In the genomic region with DNA sequence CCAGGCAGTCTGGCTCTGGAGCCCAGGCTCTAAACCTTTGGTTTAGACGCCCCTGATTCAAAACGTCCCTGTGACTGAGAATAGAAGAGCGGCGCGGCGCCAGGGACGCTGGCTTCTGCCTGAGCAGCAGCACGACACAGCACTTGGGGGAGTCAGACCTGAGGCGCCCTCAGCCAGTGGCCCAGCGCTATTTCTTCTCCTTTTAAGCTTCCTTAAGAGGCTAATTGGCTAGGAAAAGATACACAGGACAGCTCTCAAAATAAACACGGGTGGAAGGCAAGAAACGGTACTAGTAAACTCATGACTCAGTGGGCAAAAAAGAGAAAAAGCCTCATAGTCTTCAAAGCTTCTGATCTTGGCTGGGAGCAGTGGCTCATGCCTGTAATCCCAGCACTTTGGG, we compare ENCODE assay signal across 25 cellular contexts. TPM values are rescaled to one million over a fixed set of nuclear protein-coding genes. Genes with fewer than 3 reads are reported as not detected.
A peak's percentile ranks its signal among the peaks of the same experiment; 100 is the strongest.
DNase-seq lines count a peak whose midpoint lies in the region; ATAC-seq and TF ChIP-seq lines count a peak whose summit lies in the region.
"Had no signal": no experiment of that assay in that cellular context is flagged by ENCODE, and none has a peak within 500 bp of the region (broad histone marks: within the 10 kb centered on the region; RNA-seq: fewer than 3 reads in every experiment).

No MANE protein-coding gene starts in this region.

- H3K27me3 ChIP-seq in Karpas-422 (ENCODE audit: low read length) (no peaks in the 10 kb centered on the region), heart left ventricle (no peaks in the 10 kb centered on the region), stomach (no peaks in the 10 kb centered on the region)
- H3K27me3 ChIP-seq: transverse colon had no signal

- peak overlapping the region; percentile 37 for H3K4me2 ChIP-seq in Karpas-422 (ENCODE audit: low read depth, low read length, poor library complexity, severe bottlenecking)

- peaks cover 9% of the 10 kb centered on the region; the same call in 1 of the 2 replicates for H3K36me3 ChIP-seq in Karpas-422 (ENCODE audit: insufficient read depth, low read length)
- H3K36me3 ChIP-seq in heart left ventricle = peaks cover 0 to 79% (median 47%) of the 10 kb centered on the region in 9 donors
- peaks cover 4% of the 10 kb centered on the region for H3K36me3 ChIP-seq in mucosa of descending colon (ENCODE audit: low read depth)
- H3K36me3 ChIP-seq in stomach = peaks cover 28 to 99% (median 88%) of the 10 kb centered on the region in 4 donors

- DNase-seq in Karpas-422 = no peak
- peak in 3 of 5 donors; percentile 67 to 79 (median 75) for DNase-seq in heart left ventricle
- DNase-seq in mucosa of descending colon = peak in 2 of 3 donors; percentile 29
- no peak for DNase-seq in stomach
- DNase-seq in foreskin fibroblast = no peak
- DNase-seq in NCI-H1092 treated with DMSO at 0.1 percent for 48 hours (lab: John Stamatoyannopoulos, UW) = no peak
- DNase-seq: activated CD4-positive, alpha-beta memory T cell treated with anti-CD3 and anti-CD28 coated beads, Interleukin-2, amount 10 ng/mL, durations not matched to agents 7 days and 5 days; activated CD4-positive, alpha-beta T cell treated with anti-CD3 and anti-CD28 coated beads for 1 hour; activated gamma-delta T cell treated with Interleukin-2 at 50 U/mL for 16 hours; activated naive CD8-positive, alpha-beta T cell treated with anti-CD3 and anti-CD28 coated beads, Interleukin-2, amount 10 ng/mL, durations not matched to agents 7 days and 5 days; aorta; DMS79 treated with DMSO at 0.1 percent for 48 hours; effector memory CD4-positive, alpha-beta T cell; GF-D8; naive thymus-derived CD8-positive, alpha-beta T cell; NCI-H1436; NCI-H226; NCI-H526 treated with DMSO at 0.1 percent for 48 hours; NK-92 treated with Interleukin-12 subunit alpha and Interleukin-12 subunit beta, amount 100 ng/mL, for 24 hours; stimulated activated CD4-positive, alpha-beta T cell treated with anti-CD3 and anti-CD28 coated beads, Interleukin-2, amount 100 ng/mL, for 24 hours; transverse colon had no signal

- H4K20me1 ChIP-seq in Karpas-422 (ENCODE audit: insufficient read depth, low read depth, low read length) = no peaks in the 10 kb centered on the region

- H3K4me1 ChIP-seq in Karpas-422 (ENCODE audit: low read length) = peaks cover 18% of the 10 kb centered on the region
- peaks cover 0 to 41% (median 16%) of the 10 kb centered on the region in 12 donors for H3K4me1 ChIP-seq in heart left ventricle
- H3K4me1 ChIP-seq in mucosa of descending colon (ENCODE audit: low read depth) = no peaks in the 10 kb centered on the region
- peaks cover 0 to 21% (median 10%) of the 10 kb centered on the region in 4 donors for H3K4me1 ChIP-seq in stomach
- H3K4me1 ChIP-seq: transverse colon had no signal

- no peak overlapping the region for H2AFZ ChIP-seq in Karpas-422 (ENCODE audit: low read length)

- no peak overlapping the region for H3K9ac ChIP-seq in Karpas-422 (ENCODE audit: low read length)

- H3K9me2 ChIP-seq in Karpas-422 (replicated peaks; ENCODE audit: insufficient read depth, low read length) = no peaks in the 10 kb centered on the region

- TF ChIP-seq POLR2A in heart left ventricle (IDR thresholded peaks at IDR 0.05) (no peak), stomach (IDR thresholded peaks at IDR 0.05) (no peak)

- TF ChIP-seq CTCF in heart left ventricle (IDR thresholded peaks at IDR 0.05) (no peak), mucosa of descending colon (IDR thresholded peaks at IDR 0.05) (no peak), stomach (IDR thresholded peaks at IDR 0.05) (no peak), foreskin fibroblast (IDR thresholded peaks at IDR 0.05; ENCODE audit: low read depth, low read length) (no peak)

- H3K4me3 ChIP-seq in Karpas-422 (ENCODE audit: low read length) (no peak overlapping the region), heart left ventricle (no peak overlapping the region), mucosa of descending colon (no peak overlapping the region), stomach (no peak overlapping the region), foreskin fibroblast (ENCODE audit: low read depth in 1 of 2, low read length in 2 of 2) (no peak overlapping the region)
- H3K4me3 ChIP-seq: transverse colon had no signal

- H3K27ac ChIP-seq in Karpas-422 (ENCODE audit: low read length) (no peak overlapping the region), heart left ventricle (peak overlapping the region; percentile 4 to 89 (median 69)), stomach (peak overlapping the region; percentile 28 to 78 (median 58))
- H3K27ac ChIP-seq: C4-2B, epithelial cell of prostate, transverse colon had no signal

- ATAC-seq in heart left ventricle (peak; percentile 45 to 67 (median 53)), mucosa of descending colon (peak; percentile 24), HG03571 (IDR thresholded peaks at IDR 0.05; ENCODE audit: unreplicated experiment) (no peak)
- ATAC-seq: naive thymus-derived CD8-positive, alpha-beta T cell; SK-N-SH treated with all-trans-retinoic acid at 6 μM for 48 hours had no signal

- intact Hi-C loops in heart left ventricle (cut with DNase I) (loop anchor here in 1 of 10 donors (5.0 kb wide), 1 partner anchor 47 kb away; no protein-coding TSS in a partner anchor), mucosa of descending colon (cut with DNase I, micrococcal nuclease) (no loop called here), stomach (cut with DNase I; ENCODE audit: low total_unique reads) (no loop called here)

- 0 out of 2 replicates have a peak, but pooled peaks cover 5% of the 10 kb centered on the region for H3K79me2 ChIP-seq in Karpas-422 (ENCODE audit: low read length)

- H3K9me3 ChIP-seq in Karpas-422 (ENCODE audit: low read length) (no peaks in the 10 kb centered on the region), heart left ventricle (no peaks in the 10 kb centered on the region), mucosa of descending colon (no peaks in the 10 kb centered on the region), stomach (no peaks in the 10 kb centered on the region)
- H3K9me3 ChIP-seq: transverse colon had no signal

- TF ChIP-seq EP300 in stomach (IDR thresholded peaks at IDR 0.05) = no peak

- WGBS in heart left ventricle, 4 donors = 69 to 85% (median 74%) methylated on average over 12 of the region's 12 CpGs
- 67 to 85% (median 84%) methylated on average over 12 of the region's 12 CpGs for WGBS in stomach, 5 donors

RNA-seq across cellular contexts. Expression of gene GTF3C1, which starts 34.9 kb away (rescaled TPM):
- total RNA-seq in Karpas-422 (2014; rRNA removed; shearing (Covaris generic); ENCODE audit: low replicate concordance) = 46.6 and 78.0 TPM in 2 replicates
- total RNA-seq in heart left ventricle = 10 to 100 TPM; 48.1 to 76.4 (median 69.5) TPM
- polyA plus RNA-seq in heart left ventricle = 10 to 100 TPM; 53.2 to 80.3 TPM
- 10 to 100 TPM; 47.0 to 58.5 (median 47.7) TPM for total RNA-seq in mucosa of descending colon
- 100 to 1,000 TPM in 1 of 5 donors, 10 to 100 TPM in 4; 44.3 to 227 (median 70.3) TPM for total RNA-seq in stomach
- polyA plus RNA-seq in stomach = 10 to 100 TPM; 22.3 to 65.3 (median 34.4) TPM

RNA-seq across cellular contexts. Expression of gene KATNIP, which starts 35.1 kb away (rescaled TPM):
- 8.5 and 14.4 TPM in 2 replicates for total RNA-seq in Karpas-422 (2014; rRNA removed; shearing (Covaris generic); ENCODE audit: low replicate concordance)
- total RNA-seq in heart left ventricle (10 to 100 TPM in 8 of 9 donors, 1 to 10 TPM in 1; 9.7 to 26.3 (median 18.8) TPM), mucosa of descending colon (10 to 100 TPM; 32.8 to 48.6 (median 33.9) TPM), stomach (10 to 100 TPM; 34.4 to 52.7 (median 34.5) TPM)
- polyA plus RNA-seq in heart left ventricle (1 to 10 TPM; 5.8 to 9.1 TPM), stomach (1 to 10 TPM; 2.6 to 9.6 (median 5.9) TPM)

Comparison
In these comparisons a context has a peak if more than half of its experiments do, and no peak if none do; other contexts are left out.
1. DNase-seq: peak in heart left ventricle (3 of 5) and mucosa of descending colon (2 of 3); none in Karpas-422 (single experiment), stomach (single experiment), foreskin fibroblast (0 of 2) and NCI-H1092 treated with DMSO at 0.1 percent for 48 hours (single experiment).